ENCODE assay signal across 28 cellular contexts in genomic region chr16:27500801-27501200, GRCh38.
"Had no signal": no experiment of that assay in that cellular context is flagged by ENCODE, and none has a peak within 500 bp of the region (broad histone marks: within the 10 kb centered on the region; RNA-seq: fewer than 3 reads in every experiment).

No MANE protein-coding gene starts in this region.

- H3K4me3 Mint-ChIP-seq: mesothelial cell of epicardium; naive thymus-derived CD8-positive, alpha-beta T cell; neural crest cell; stimulated activated effector memory CD8-positive, alpha-beta T cell treated with anti-CD3 and anti-CD28 coated beads, Interleukin-12 subunit alpha, Interleukin-12 subunit beta, amount 100 ng/mL, for 72 hours had no signal

- H3K27ac Mint-ChIP-seq: mesothelial cell of epicardium; stimulated activated effector memory CD8-positive, alpha-beta T cell treated with anti-CD3 and anti-CD28 coated beads, Interleukin-12 subunit alpha, Interleukin-12 subunit beta, amount 100 ng/mL, for 72 hours had no signal

- H3K4me1 Mint-ChIP-seq: mesothelial cell of epicardium; naive thymus-derived CD8-positive, alpha-beta T cell; neural crest cell had no signal

- DNase-seq: dermis blood vessel endothelial cell; effector memory CD4-positive, alpha-beta T cell; foreskin keratinocyte; glutamatergic neuron; heart right ventricle; hippocampal formation; left cardiac atrium; left lung; mesenchymal stem cell; mucosa of descending colon; naive thymus-derived CD8-positive, alpha-beta T cell; stimulated activated CD4-positive, alpha-beta T cell treated with anti-CD3 and anti-CD28 coated beads, Interleukin-2, amount 100 ng/mL, for 24 hours; stimulated activated CD4-positive, alpha-beta T cell treated with anti-CD3 and anti-CD28 coated beads, Interleukin-4, amount 100 ng/mL, for 24 hours; stimulated activated naive CD4-positive, alpha-beta T cell treated with Interleukin-2 at 50 U/mL for 16 hours; stomach; tibial artery; upper lobe of left lung had no signal

- H3K27me3 Mint-ChIP-seq: naive thymus-derived CD8-positive, alpha-beta T cell had no signal

- H3K4me3 ChIP-seq: coronary artery, esophagus muscularis mucosa, gastroesophageal sphincter, heart right ventricle, left lung, mucosa of descending colon, prostate gland, right atrium auricular region, stomach, tibial artery, upper lobe of left lung had no signal

- H3K79me2 ChIP-seq: parathyroid adenoma had no signal

- H3K27ac ChIP-seq: coronary artery, esophagus muscularis mucosa, foreskin keratinocyte, gastroesophageal sphincter, left lung, neutrophil, parathyroid adenoma, tibial artery, upper lobe of left lung had no signal

- H3K9ac ChIP-seq: parathyroid adenoma had no signal

- H3K9me3 ChIP-seq: esophagus muscularis mucosa, gastroesophageal sphincter, heart right ventricle, left lung, mucosa of descending colon, prostate gland, right atrium auricular region, stomach, tibial artery, upper lobe of left lung had no signal

- ATAC-seq: foreskin keratinocyte; gastroesophageal sphincter; heart right ventricle; left cardiac atrium; left lung; mucosa of descending colon; naive thymus-derived CD8-positive, alpha-beta T cell; sciatic nerve; stimulated activated effector memory CD8-positive, alpha-beta T cell treated with anti-CD3 and anti-CD28 coated beads, Interleukin-12 subunit alpha, Interleukin-12 subunit beta, amount 100 ng/mL, for 72 hours had no signal

- H3K4me1 ChIP-seq: gastroesophageal sphincter, parathyroid adenoma, prostate gland, stomach, tibial artery, upper lobe of left lung had no signal

- H3K27me3 ChIP-seq: esophagus muscularis mucosa, foreskin keratinocyte, gastroesophageal sphincter, heart right ventricle, left lung, neutrophil, right atrium auricular region, stomach, tibial artery, upper lobe of left lung had no signal

- H2AFZ ChIP-seq: parathyroid adenoma had no signal
